ENCODE assay signal across 2 cellular contexts in genomic region chr1:90856608-90857007, GRCh38.
TF ChIP-seq lines count a peak whose summit lies in the region.

No MANE protein-coding gene starts in this region.

TF ChIP-seq in H1, 55 proteins besides CTCF, POLR2A, EP300 and RAD21 (continued from another document):
- no peak for TF ChIP-seq NANOG (IDR thresholded peaks at IDR 0.05; ENCODE audit: insufficient read depth, low read depth, low read length, poor library complexity, severe bottlenecking)
- no peak for TF ChIP-seq ATF3 (IDR thresholded peaks at IDR 0.05; ENCODE audit: insufficient read depth, low read depth, low read length)
- TF ChIP-seq GABPA (IDR thresholded peaks at IDR 0.05; ENCODE audit: borderline replicate concordance, insufficient read depth, low read length), result no peak
- TF ChIP-seq CTBP2 (IDR thresholded peaks at IDR 0.05; ENCODE audit: borderline replicate concordance, insufficient read depth, insufficient read length, low read length), result no peak
- no peak for TF ChIP-seq JUND (IDR thresholded peaks at IDR 0.05; ENCODE audit: low read length)
- TF ChIP-seq CHD7 (IDR thresholded peaks at IDR 0.05; ENCODE audit: insufficient replicate concordance, low read length), result no peak
- no peak for TF ChIP-seq SRF (IDR thresholded peaks at IDR 0.05; ENCODE audit: low read depth, low read length)
- TF ChIP-seq EZH2 (IDR thresholded peaks at IDR 0.05; ENCODE audit: low read depth, low read length, severe bottlenecking), result no peak

TF ChIP-seq in neural cell, 6 proteins besides CTCF, POLR2A, EP300 and RAD21:
- TF ChIP-seq REST (IDR thresholded peaks at IDR 0.05; ENCODE audit: borderline replicate concordance) (peak; percentile 37), EZH2 (IDR thresholded peaks at IDR 0.05; ENCODE audit: borderline replicate concordance, insufficient read depth, low read length, poor library complexity, severe bottlenecking) (no peak), POLR2AphosphoS5 (IDR thresholded peaks at IDR 0.05) (peak; percentile 25), MXI1 (conservative IDR thresholded peaks at IDR 0.05; ENCODE audit: poor library complexity, severe bottlenecking) (no peak), SMC3 (conservative IDR thresholded peaks at IDR 0.05; ENCODE audit: poor library complexity) (no peak), TAF1 (IDR thresholded peaks at IDR 0.05; ENCODE audit: low read depth) (no peak)
